Comparison of ENCODE assay signal across 14 cellular contexts in the genomic region with DNA sequence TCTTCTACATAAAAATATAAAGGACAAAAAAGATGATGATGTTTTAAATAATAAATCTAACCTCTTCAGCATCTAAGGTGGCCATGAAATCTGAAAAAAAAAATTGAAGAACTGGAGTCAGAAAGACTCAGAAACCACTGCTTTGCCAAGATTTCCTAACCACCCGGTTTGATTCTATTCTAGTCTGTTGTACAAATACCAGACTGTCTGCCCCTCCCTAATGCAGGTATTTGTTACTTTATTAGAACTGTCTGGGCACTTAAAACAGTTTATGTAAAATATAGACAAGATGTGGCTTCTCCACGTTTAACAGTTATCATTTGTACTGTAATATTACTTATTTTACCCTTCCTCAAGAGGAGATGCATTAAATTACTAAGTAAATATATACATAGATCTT. TPM values are rescaled to one million over a fixed set of nuclear protein-coding genes. Genes with fewer than 3 reads are reported as not detected.
DNase-seq lines count a peak whose midpoint lies in the region; ATAC-seq and TF ChIP-seq lines count a peak whose summit lies in the region.
"Had no signal": no experiment of that assay in that cellular context is flagged by ENCODE, and none has a peak within 500 bp of the region (broad histone marks: within the 10 kb centered on the region; RNA-seq: fewer than 3 reads in every experiment).

No MANE protein-coding gene starts in this region.

- H3K4me3 Mint-ChIP-seq in chondrocyte (ENCODE audit: unreplicated experiment) (peak overlapping the region; percentile 15), osteocyte (ENCODE audit: unreplicated experiment) (no peak overlapping the region)

- peaks cover 76% of the 10 kb centered on the region for H3K4me1 ChIP-seq in left ventricle myocardium inferior

- H3K27ac ChIP-seq in left ventricle myocardium inferior (replicated peaks): peak overlapping the region; percentile 62

- TF ChIP-seq CTCF in left ventricle myocardium inferior (IDR thresholded peaks at IDR 0.05; ENCODE audit: borderline replicate concordance) (no peak), chondrocyte (IDR thresholded peaks at IDR 0.05) (no peak), osteocyte (IDR thresholded peaks at IDR 0.05) (no peak)

- H3K27ac Mint-ChIP-seq in chondrocyte (ENCODE audit: unreplicated experiment): peak overlapping the region; percentile 87
- peak overlapping the region; percentile 68 for H3K27ac Mint-ChIP-seq in osteocyte (ENCODE audit: unreplicated experiment)

- no peaks in the 10 kb centered on the region for H3K36me3 ChIP-seq in left ventricle myocardium inferior

- H3K9me3 ChIP-seq in left ventricle myocardium inferior (replicated peaks): no peaks in the 10 kb centered on the region

- no peak for DNase-seq in left ventricle myocardium inferior
- DNase-seq in left ventricle myocardium superior: no peak
- no peak for DNase-seq in chondrocyte (ENCODE audit: low spot score)
- DNase-seq in osteocyte (ENCODE audit: extremely low spot score, unreplicated experiment): no peak
- no peak for DNase-seq in epidermal melanocyte (ENCODE audit: insufficient read length, low spot score)
- no peak for DNase-seq in KG1 (lab: John Stamatoyannopoulos, UW)
- DNase-seq in NCI-H2081 (lab: John Stamatoyannopoulos, UW): no peak
- DNase-seq: activated naive CD4-positive, alpha-beta T cell treated with anti-CD3 and anti-CD28 coated beads, Interleukin-2, amount 50 U/mL, for 16 hours; AML-193; hippocampal formation; NCI-H187 treated with DMSO at 0.1 percent for 48 hours; T1000 had no signal

- H3K36me3 Mint-ChIP-seq in chondrocyte (ENCODE audit: low read depth) (peaks cover 4% of the 10 kb centered on the region), osteocyte (ENCODE audit: unreplicated experiment) (peaks cover 18% of the 10 kb centered on the region)

- intact Hi-C loops in left ventricle myocardium inferior (cut with micrococcal nuclease) (no loop called here), left ventricle myocardium superior (cut with micrococcal nuclease) (no loop called here)

- H3K27me3 Mint-ChIP-seq in chondrocyte (ENCODE audit: low read depth): no peaks in the 10 kb centered on the region
- H3K27me3 Mint-ChIP-seq in osteocyte (ENCODE audit: unreplicated experiment): no peaks in the 10 kb centered on the region

- H3K9me3 Mint-ChIP-seq in chondrocyte (ENCODE audit: low read depth) (no peaks in the 10 kb centered on the region), osteocyte (ENCODE audit: unreplicated experiment) (no peaks in the 10 kb centered on the region)

- H3K4me1 Mint-ChIP-seq in chondrocyte (ENCODE audit: low read depth): peaks cover 75% of the 10 kb centered on the region
- H3K4me1 Mint-ChIP-seq in osteocyte (ENCODE audit: unreplicated experiment): peaks cover 60% of the 10 kb centered on the region

- no peaks in the 10 kb centered on the region for H3K27me3 ChIP-seq in left ventricle myocardium inferior (ENCODE audit: low read depth)

- ATAC-seq in left ventricle myocardium superior: no peak
- no peak for ATAC-seq in activated CD4-positive, CD25-positive, alpha-beta regulatory T cell treated with anti-CD3 and anti-CD28 coated beads, Interleukin-2, amount 50 U/mL, for 24 hours

- peak overlapping the region; percentile 11 for H3K4me3 ChIP-seq in left ventricle myocardium inferior
- H3K4me3 ChIP-seq: skin epidermis had no signal

RNA-seq across cellular contexts. Expression of a gene that starts 48.8 kb away (rescaled TPM):
- total RNA-seq in left ventricle myocardium inferior (33.7 TPM), left ventricle myocardium superior (32.9 TPM), chondrocyte (171 to 275 TPM (median 249 TPM) in 3 replicates), osteocyte (259 and 264 TPM in 2 replicates)
